ENCODE assay signal across 1 cellular context in genomic region chr11:76785513-76785912, GRCh38.
TF ChIP-seq lines count a peak whose summit lies in the region.

No MANE protein-coding gene starts in this region.

TF ChIP-seq in HepG2, 621 proteins besides CTCF, POLR2A, EP300 and RAD21 (continued from another document):
- no peak for TF ChIP-seq ZNF577 (CRISPR knock-in tag; IDR thresholded peaks at IDR 0.05; ENCODE audit: borderline replicate concordance, low read depth)
- TF ChIP-seq ZNF816 (CRISPR knock-in tag; IDR thresholded peaks at IDR 0.05; ENCODE audit: borderline replicate concordance): no peak
- TF ChIP-seq BCLAF1 (IDR thresholded peaks at IDR 0.05): no peak
- TF ChIP-seq HNRNPL (IDR thresholded peaks at IDR 0.05; ENCODE audit: low read depth, low read length): no peak
- TF ChIP-seq ZNF207 (IDR thresholded peaks at IDR 0.05; ENCODE audit: borderline replicate concordance): no peak
- TF ChIP-seq FOXO1 (CRISPR knock-in tag; IDR thresholded peaks at IDR 0.05): no peak
- TF ChIP-seq ZNF496 (CRISPR knock-in tag; IDR thresholded peaks at IDR 0.05; ENCODE audit: insufficient replicate concordance): no peak
- TF ChIP-seq PBX2 (CRISPR knock-in tag; IDR thresholded peaks at IDR 0.05): no peak
- no peak for TF ChIP-seq GRHL1 (CRISPR knock-in tag; conservative IDR thresholded peaks at IDR 0.05)
- no peak for TF ChIP-seq U2AF1 (optimal IDR thresholded peaks at IDR 0.05; ENCODE audit: low read depth, low read length)
- TF ChIP-seq ZNF556 (CRISPR knock-in tag; IDR thresholded peaks at IDR 0.05; ENCODE audit: borderline replicate concordance): no peak
